ENCODE assay signal across 10 cellular contexts in genomic region chr14:59427653-59428578, GRCh38. TPM values are rescaled to one million over a fixed set of nuclear protein-coding genes. Genes with fewer than 3 reads are reported as not detected.
DNase-seq lines count a peak whose midpoint lies in the region; TF ChIP-seq lines count a peak whose summit lies in the region.
"Had no signal": no experiment of that assay in that cellular context is flagged by ENCODE, and none has a peak within 500 bp of the region (broad histone marks: within the 10 kb centered on the region; RNA-seq: fewer than 3 reads in every experiment).

No MANE protein-coding gene starts in this region.

- 51 to 53% methylated on average over 13 of the region's 13 CpGs for WGBS in testis, 2 donors

- H3K4me3 ChIP-seq in testis = no peak overlapping the region

- no peaks in the 10 kb centered on the region for H3K36me3 ChIP-seq in testis (ENCODE audit: low read depth, missing control alignments)

- peak; percentile 43 for DNase-seq in NCI-H69 (lab: John Stamatoyannopoulos, UW)
- peak; percentile 30 for DNase-seq in cerebellum (ENCODE audit: low spot score)
- peak; percentile 17 for DNase-seq in left kidney (ENCODE audit: low read depth, low spot score)
- DNase-seq in testis = peak; percentile 50
- no peak for DNase-seq in effector CD4-positive, alpha-beta T cell
- DNase-seq in NCI-H446 treated with DMSO at 0.1 percent for 48 hours (lab: John Stamatoyannopoulos, UW) = no peak
- DNase-seq in amygdala (lab: John Stamatoyannopoulos, UW) = no peak
- DNase-seq: Calu3; naive thymus-derived CD8-positive, alpha-beta T cell; NCI-H748 treated with DMSO at 0.1 percent for 48 hours had no signal

- TF ChIP-seq POLR2A in testis (IDR thresholded peaks at IDR 0.05) = no peak

- no peaks in the 10 kb centered on the region for H3K27me3 ChIP-seq in testis

- no peaks in the 10 kb centered on the region for H3K9me3 ChIP-seq in testis

- peaks cover 19% of the 10 kb centered on the region for H3K4me1 ChIP-seq in testis

- H3K27ac ChIP-seq in testis = peak overlapping the region in 1 of 2 donors; percentile 42

- intact Hi-C loops in testis (cut with DNase I; ENCODE audit: low total_unique reads) = loop anchor here (10.0 kb wide), 1 partner anchor 243 kb away; the partner anchor contains the start of gene DAAM1

- TF ChIP-seq CTCF in testis (IDR thresholded peaks at IDR 0.05) = no peak

RNA-seq across cellular contexts. Expression of gene GPR135, which starts 37.3 kb away (rescaled TPM):
- 11.7 TPM for total RNA-seq in cerebellum
- total RNA-seq in testis = 10 to 100 TPM; 33.1 to 71.2 TPM
- 25.8 TPM for polyA plus RNA-seq in testis (ENCODE audit: insufficient read depth, low read depth, low replicate concordance)

RNA-seq across cellular contexts. Expression of gene L3HYPDH, which starts 56.3 kb away (rescaled TPM):
- total RNA-seq in cerebellum = 46.5 TPM
- total RNA-seq in testis = 10 to 100 TPM; 63.2 to 74.3 TPM
- 48.2 TPM for polyA plus RNA-seq in testis (ENCODE audit: insufficient read depth, low read depth, low replicate concordance)

RNA-seq across cellular contexts. Expression of gene JKAMP, which starts 56.4 kb away (rescaled TPM):
- total RNA-seq in cerebellum (95.1 TPM), testis (10 to 100 TPM; 76.7 to 81.4 TPM)
- polyA plus RNA-seq in testis (ENCODE audit: insufficient read depth, low read depth, low replicate concordance) = 87.2 TPM

Comparison
In these comparisons a context has a peak if more than half of its experiments do, and no peak if none do; other contexts are left out.
1. DNase-seq: peak in NCI-H69 (single experiment), cerebellum (single experiment), left kidney (single experiment) and testis (single experiment); none in effector CD4-positive, alpha-beta T cell (single experiment), NCI-H446 treated with DMSO at 0.1 percent for 48 hours (single experiment) and amygdala (0 of 56).